ENCODE assay signal across 10 cellular contexts in genomic region chr2:160482673-160483072, GRCh38. TPM values are rescaled to one million over a fixed set of nuclear protein-coding genes. Genes with fewer than 3 reads are reported as not detected.
DNase-seq lines count a peak whose midpoint lies in the region; ATAC-seq and TF ChIP-seq lines count a peak whose summit lies in the region.
"Had no signal": no experiment of that assay in that cellular context is flagged by ENCODE, and none has a peak within 500 bp of the region (broad histone marks: within the 10 kb centered on the region; RNA-seq: fewer than 3 reads in every experiment).

No MANE protein-coding gene starts in this region.

- no peak overlapping the region for H2AFZ ChIP-seq in IMR-90 (replicated peaks; ENCODE audit: low read length, poor library complexity)

- H3K27me3 ChIP-seq in CD4-positive, alpha-beta T cell (ENCODE audit: control insufficient read depth, insufficient read depth, low read length), result no peaks in the 10 kb centered on the region
- H3K27me3 ChIP-seq in IMR-90 (ENCODE audit: control insufficient read depth, insufficient read depth, low read length) (no peaks in the 10 kb centered on the region), lower lobe of right lung (ENCODE audit: low read depth) (no peaks in the 10 kb centered on the region)

- no peak for TF ChIP-seq CTCF in CD4-positive, alpha-beta T cell (IDR thresholded peaks at IDR 0.05)
- TF ChIP-seq CTCF in IMR-90 (conservative IDR thresholded peaks at IDR 0.05; ENCODE audit: low read depth, low read length) (no peak), lower lobe of right lung (IDR thresholded peaks at IDR 0.05) (no peak)

- no peaks in the 10 kb centered on the region for H3K9me3 ChIP-seq in CD4-positive, alpha-beta T cell (ENCODE audit: control insufficient read depth, low read length)
- H3K9me3 ChIP-seq in IMR-90 (ENCODE audit: control insufficient read depth, insufficient read depth, low read length) (no peaks in the 10 kb centered on the region), lower lobe of right lung (no peaks in the 10 kb centered on the region)

- in situ Hi-C loops in IMR-90 (cut with MboI; ENCODE audit: low sequenced_read_pairs), result no loop called here

- no peaks in the 10 kb centered on the region for H3K9me3 Mint-ChIP-seq in CD4-positive, alpha-beta T cell
- no peaks in the 10 kb centered on the region for H3K9me3 Mint-ChIP-seq in activated CD4-positive, alpha-beta memory T cell treated with anti-CD3 and anti-CD28 coated beads for 36 hours
- H3K9me3 Mint-ChIP-seq: immature natural killer cell had no signal

- H3K27ac Mint-ChIP-seq in CD4-positive, alpha-beta T cell, result peak overlapping the region; percentile 85
- peak overlapping the region; percentile 70 for H3K27ac Mint-ChIP-seq in activated CD4-positive, alpha-beta memory T cell treated with anti-CD3 and anti-CD28 coated beads for 36 hours

- H4K20me1 ChIP-seq in IMR-90 (ENCODE audit: insufficient read depth, low read length), result peaks cover 48% of the 10 kb centered on the region; the same call in 1 of the 2 replicates

- H3K79me1 ChIP-seq in IMR-90 (ENCODE audit: low read depth in 1 of 2, low read length in 2 of 2), result peaks cover 33 to 65% of the 10 kb centered on the region in 2 experiments

- no peak overlapping the region for H2BK20ac ChIP-seq in IMR-90 (ENCODE audit: low read depth, low read length)

- peak overlapping the region; percentile 55 for H3K27ac ChIP-seq in CD4-positive, alpha-beta T cell (ENCODE audit: low read depth, low read length)
- H3K27ac ChIP-seq in IMR-90 (ENCODE audit: insufficient read depth, low read length) (no peak overlapping the region), lower lobe of right lung (no peak overlapping the region)

- no peak overlapping the region for H2BK5ac ChIP-seq in IMR-90 (ENCODE audit: low read depth, low read length, poor library complexity, severe bottlenecking)

- no peaks in the 10 kb centered on the region for H3K27me3 Mint-ChIP-seq in CD4-positive, alpha-beta T cell
- H3K27me3 Mint-ChIP-seq in activated CD4-positive, alpha-beta memory T cell treated with anti-CD3 and anti-CD28 coated beads for 36 hours, result no peaks in the 10 kb centered on the region

- no peak overlapping the region for H2BK15ac ChIP-seq in IMR-90 (ENCODE audit: low read depth, low read length)

- no peak overlapping the region for H3K4ac ChIP-seq in IMR-90 (ENCODE audit: low read depth, low read length)

- H3K14ac ChIP-seq in IMR-90 (replicated peaks; ENCODE audit: low read depth, low read length), result no peak overlapping the region

- no peak overlapping the region for H2BK120ac ChIP-seq in IMR-90 (ENCODE audit: low read depth, low read length)

- no peak overlapping the region for H2AK5ac ChIP-seq in IMR-90 (ENCODE audit: low read depth, low read length)

- TF ChIP-seq POLR2A in IMR-90 (IDR thresholded peaks at IDR 0.05; ENCODE audit: low read depth, low read length), result no peak

- peak; percentile 94 for ATAC-seq in CD4-positive, alpha-beta T cell (ENCODE audit: poor library complexity)
- no peak for ATAC-seq in IMR-90 (ENCODE audit: low read depth)
- ATAC-seq in lower lobe of right lung, result peak; percentile 59 to 67
- ATAC-seq in HG03280 (IDR thresholded peaks at IDR 0.05; ENCODE audit: unreplicated experiment), result no peak

- no peak overlapping the region for H3K18ac ChIP-seq in IMR-90 (ENCODE audit: low read depth, low read length)

- no peak overlapping the region for H3K56ac ChIP-seq in IMR-90 (ENCODE audit: extremely low read depth, insufficient read depth, low read length)

- dilution Hi-C loops in IMR-90 (cut with HindIII; ENCODE audit: low sequenced_read_pairs, unreplicated experiment), result no loop called here

- no peak overlapping the region for H3K4me2 ChIP-seq in IMR-90 (ENCODE audit: low read depth, low read length)

- no peak overlapping the region for H3K9ac ChIP-seq in IMR-90 (ENCODE audit: low read depth, low read length)

- POLR2A ChIA-PET in CD4-positive, alpha-beta T cell (lab: Charles Lee), result interaction anchor here (0.6 to 3.8 kb wide), 5 partner anchors 9 to 54 kb away, joined by 3 to 14 read pairs (median 4); no protein-coding TSS in a partner anchor
- POLR2A ChIA-PET in IMR-90 (lab: Charles Lee; ENCODE audit: unreplicated experiment), result no interaction called here
- POLR2A ChIA-PET in activated CD4-positive, alpha-beta memory T cell treated with anti-CD3 and anti-CD28 coated beads for 36 hours (lab: Charles Lee), result no interaction called here

- TF ChIP-seq RAD21 in IMR-90 (IDR thresholded peaks at IDR 0.05; ENCODE audit: low read length), result no peak

- H3K4me1 ChIP-seq in IMR-90 (ENCODE audit: control insufficient read depth, insufficient read depth, low read length), result peaks cover 23% of the 10 kb centered on the region
- H3K4me1 ChIP-seq in lower lobe of right lung, result peaks cover 30% of the 10 kb centered on the region

- no TSS peak for BruUV-seq in IMR-90 (replicated peaks; lab: Mats Ljungman, UMichigan)

- no peak overlapping the region for H3K4me3 ChIP-seq in IMR-90 (ENCODE audit: insufficient read depth, low read depth, low read length)
- H3K4me3 ChIP-seq in lower lobe of right lung, result no peak overlapping the region

- H4K8ac ChIP-seq in IMR-90 (ENCODE audit: low read depth in 2 of 2, low read length in 2 of 2), result no peak overlapping the region

- H3K36me3 ChIP-seq in IMR-90 (ENCODE audit: control insufficient read depth, insufficient read depth, low read length) (peaks cover 4% of the 10 kb centered on the region; the same call in 1 of the 2 replicates), lower lobe of right lung (no peaks in the 10 kb centered on the region)

- no peaks in the 10 kb centered on the region for H3K36me3 Mint-ChIP-seq in CD4-positive, alpha-beta T cell (ENCODE audit: low read depth)
- no peaks in the 10 kb centered on the region for H3K36me3 Mint-ChIP-seq in activated CD4-positive, alpha-beta memory T cell treated with anti-CD3 and anti-CD28 coated beads for 36 hours
- H3K36me3 Mint-ChIP-seq: immature natural killer cell had no signal

- H3K4me3 Mint-ChIP-seq in CD4-positive, alpha-beta T cell, result peak overlapping the region; percentile 68
- peak overlapping the region; percentile 46 for H3K4me3 Mint-ChIP-seq in activated CD4-positive, alpha-beta memory T cell treated with anti-CD3 and anti-CD28 coated beads for 36 hours
- H3K4me3 Mint-ChIP-seq: immature natural killer cell had no signal

- H2AK9ac ChIP-seq in IMR-90 (replicated peaks; ENCODE audit: low read depth, low read length, poor library complexity), result no peak overlapping the region

- peak overlapping the region; percentile 6; the same call in 1 of the 2 replicates for H4K5ac ChIP-seq in IMR-90 (ENCODE audit: low read depth, low read length)

- 0 out of 2 replicates have a peak overlapping the region, but pooled peaks have one; percentile 41 for H3K23ac ChIP-seq in IMR-90 (ENCODE audit: low read depth, low read length)

- H3K4me1 Mint-ChIP-seq in CD4-positive, alpha-beta T cell (ENCODE audit: low read depth), result peaks cover 90% of the 10 kb centered on the region
- H3K4me1 Mint-ChIP-seq in activated CD4-positive, alpha-beta memory T cell treated with anti-CD3 and anti-CD28 coated beads for 36 hours (ENCODE audit: low read depth), result peaks cover 62% of the 10 kb centered on the region

- intact Hi-C loops in CD4-positive, alpha-beta T cell (cut with DNase I, micrococcal nuclease), result loop anchor here in 1 of 2 experiments (1.0 to 5.0 kb wide), 3 partner anchors 8 to 170 kb away; no protein-coding TSS in a partner anchor
- intact Hi-C loops in IMR-90 (cut with micrococcal nuclease) (no loop called here), lower lobe of right lung (cut with DNase I) (no loop called here)
- intact Hi-C loops in activated CD4-positive, alpha-beta memory T cell treated with anti-CD3 and anti-CD28 coated beads for 36 hours (cut with micrococcal nuclease), result loop anchor here (10.0 kb wide), 1 partner anchor 1472 kb away; no protein-coding TSS in a partner anchor

- no peak overlapping the region for H4K91ac ChIP-seq in IMR-90 (ENCODE audit: insufficient read depth, low read depth, low read length)

- WGBS in IMR-90 (ENCODE audit: extremely low coverage in 2 of 2, insufficient read length in 1 of 2), 2 experiments, result no CpG with 5 or more reads among the region's 2 CpGs

- peaks cover 18% of the 10 kb centered on the region for H3K9me1 ChIP-seq in IMR-90 (ENCODE audit: insufficient read depth, low read length)

- CTCF ChIA-PET in CD4-positive, alpha-beta T cell (lab: Charles Lee), result interaction anchor here (1.1 to 1.4 kb wide), 2 partner anchors 33 to 46 kb away, joined by 3 read pairs; no protein-coding TSS in a partner anchor
- CTCF ChIA-PET in IMR-90 (lab: Yijun Ruan, JAX), result no interaction called here
- CTCF ChIA-PET in activated CD4-positive, alpha-beta memory T cell treated with anti-CD3 and anti-CD28 coated beads for 36 hours (lab: Charles Lee), result no interaction called here

- DNase-seq in CD4-positive, alpha-beta T cell, result peak in 5 of 10 experiments; percentile 4 to 35 (median 13)
- no peak for DNase-seq in IMR-90
- DNase-seq in activated CD4-positive, alpha-beta memory T cell treated with anti-CD3 and anti-CD28 coated beads for 36 hours, result no peak
- DNase-seq in lower lobe of right lung, result no peak
- DNase-seq in T1000 (lab: John Stamatoyannopoulos, UW), result no peak
- DNase-seq in A172 (ENCODE audit: low spot score), result no peak
- DNase-seq: immature natural killer cell; KG1; stimulated activated CD4-positive, alpha-beta T cell treated with anti-CD3 and anti-CD28 coated beads, Interleukin-12 subunit alpha, Interleukin-12 subunit beta, amount 100 ng/mL, for 4 hours had no signal

TF ChIP-seq in IMR-90, 13 proteins besides CTCF, POLR2A, EP300 and RAD21 (continues in another document):
- no peak for TF ChIP-seq RFX5 (IDR thresholded peaks at IDR 0.05; ENCODE audit: low read depth, low read length)
- TF ChIP-seq NFE2L2 (IDR thresholded peaks at IDR 0.05; ENCODE audit: low read depth, low read length), result no peak
- no peak for TF ChIP-seq MAZ (IDR thresholded peaks at IDR 0.05; ENCODE audit: borderline replicate concordance, low read depth, low read length)
- no peak for TF ChIP-seq MAFK (IDR thresholded peaks at IDR 0.05; ENCODE audit: low read depth, low read length)
- no peak for TF ChIP-seq USF2 (IDR thresholded peaks at IDR 0.05; ENCODE audit: low read depth, low read length)

RNA-seq across cellular contexts. Expression of gene RBMS1, which starts 10.9 kb away (rescaled TPM):
- total RNA-seq in CD4-positive, alpha-beta T cell, result 10 to 100 TPM; 88.6 to 90.3 TPM
- total RNA-seq in IMR-90 (2012; rRNA removed), result 64.9 and 73.6 TPM in 2 replicates
- polyA plus RNA-seq in IMR-90 (2012; rRNA removed), result 43.5 and 45.9 TPM in 2 replicates
- polyA plus RNA-seq in IMR-90 (2012; cell fraction: cytosol; rRNA removed), result 12.0 and 17.3 TPM in 2 replicates
- polyA plus RNA-seq in IMR-90 (2012; cell fraction: nucleus; rRNA removed; ENCODE audit: low replicate concordance), result 21.4 and 98.7 TPM in 2 replicates
- 10 to 100 TPM; 37.9 to 40.0 TPM for total RNA-seq in activated CD4-positive, alpha-beta memory T cell treated with anti-CD3 and anti-CD28 coated beads for 36 hours
- 95.3 TPM for total RNA-seq in lower lobe of right lung
- 68.6 and 83.7 TPM in 2 replicates for total RNA-seq in A172 (2014; rRNA removed; shearing (Covaris generic))

Comparison
In these comparisons a context has a peak if more than half of its experiments do, and no peak if none do; other contexts are left out.
1. ATAC-seq: peak in CD4-positive, alpha-beta T cell (single experiment) and lower lobe of right lung (2 of 2); none in IMR-90 (single experiment) and HG03280 (single experiment).